8 cellular contexts compared by ENCODE assay signal in genomic region chr9:129460323-129461261, GRCh38.
DNase-seq lines count a peak whose midpoint lies in the region; ATAC-seq and TF ChIP-seq lines count a peak whose summit lies in the region.

No MANE protein-coding gene starts in this region.

- peaks cover 30 to 51% of the 10 kb centered on the region in 2 donors for H3K4me1 ChIP-seq in ascending aorta
- H3K4me1 ChIP-seq in right cardiac atrium (ENCODE audit: control insufficient read depth, insufficient read depth, low read length), result peaks cover 17% of the 10 kb centered on the region
- peaks cover 26% of the 10 kb centered on the region for H3K4me1 ChIP-seq in psoas muscle

- WGBS in right cardiac atrium, result 2% methylated on average over 48 of the region's 51 CpGs
- 3 to 5% (median 5%) methylated on average over 42 to 48 of the region's 51 CpGs for WGBS in psoas muscle, 3 donors

- peak; percentile 96 for DNase-seq in ELR (ENCODE audit: low read depth)
- peak; percentile 29 for DNase-seq in NCI-H146 treated with DMSO at 0.1 percent for 48 hours (lab: John Stamatoyannopoulos, UW; ENCODE audit: unreplicated experiment)
- peak; percentile 87 for DNase-seq in T-helper 22 cell (ENCODE audit: low read depth)
- DNase-seq in ascending aorta (ENCODE audit: low spot score in 2 of 2), result peak; percentile 93 to 99
- peak; percentile 98 for DNase-seq in right cardiac atrium
- DNase-seq in psoas muscle, result peak; percentile 96 to 98
- DNase-seq in ureter (ENCODE audit: low spot score), result peak; percentile 98

- intact Hi-C loops in ascending aorta (cut with DNase I), result loop anchor here (1.0 to 5.0 kb wide), 5 partner anchors 22 to 286 kb away; no protein-coding TSS in a partner anchor
- intact Hi-C loops in right cardiac atrium (cut with DNase I), result no loop called here
- intact Hi-C loops in psoas muscle (cut with DNase I), result no loop called here

- H3K27ac ChIP-seq in ascending aorta, result peak overlapping the region; percentile 99
- H3K27ac ChIP-seq in right cardiac atrium (ENCODE audit: low read length), result peak overlapping the region; percentile 98
- peak overlapping the region; percentile 86 for H3K27ac ChIP-seq in psoas muscle

- ATAC-seq in HG02610 (IDR thresholded peaks at IDR 0.05; ENCODE audit: unreplicated experiment) (peak; percentile 68), right cardiac atrium (peak; percentile 93 to 95), psoas muscle (peak; percentile 94 to 95 (median 95))

- no peaks in the 10 kb centered on the region for H3K27me3 ChIP-seq in ascending aorta
- no peaks in the 10 kb centered on the region for H3K27me3 ChIP-seq in right cardiac atrium (ENCODE audit: control insufficient read depth, insufficient read depth)
- H3K27me3 ChIP-seq in psoas muscle (ENCODE audit: insufficient read depth in 3 of 3, low read length in 2 of 3), result no peaks in the 10 kb centered on the region

- no peaks in the 10 kb centered on the region for H3K9me3 ChIP-seq in ascending aorta
- H3K9me3 ChIP-seq in right cardiac atrium (ENCODE audit: control insufficient read depth, low read length), result no peaks in the 10 kb centered on the region
- no peaks in the 10 kb centered on the region for H3K9me3 ChIP-seq in psoas muscle

- no peaks in the 10 kb centered on the region for H3K36me3 ChIP-seq in ascending aorta
- no peaks in the 10 kb centered on the region for H3K36me3 ChIP-seq in psoas muscle (ENCODE audit: insufficient read depth in 1 of 2, low read depth in 1 of 2)

- H3K4me3 ChIP-seq in ascending aorta (peak overlapping the region; percentile 47 to 73), right cardiac atrium (ENCODE audit: low read length) (peak overlapping the region; percentile 30), psoas muscle (peak overlapping the region; percentile 64)

- peak in 1 of 3 experiments; percentile 34 for TF ChIP-seq CTCF in ascending aorta (IDR thresholded peaks at IDR 0.05)
- TF ChIP-seq CTCF in psoas muscle (IDR thresholded peaks at IDR 0.05), result peak; percentile 23

Comparison
In these comparisons a context has a peak if more than half of its experiments do, and no peak if none do; other contexts are left out.
1. Peak in every context shown above with its lines: DNase-seq, ATAC-seq, H3K4me3 ChIP-seq and H3K27ac ChIP-seq.
2. DNase-seq: peak in every context shown above with its lines; median percentile 98 in right cardiac atrium; 98 in ureter; 97 in psoas muscle; 96 in ELR; 96 in ascending aorta; 87 in T-helper 22 cell; 29 in NCI-H146 treated with DMSO at 0.1 percent for 48 hours.